Comparison of ENCODE assay signal across 11 cellular contexts in the genomic region with DNA sequence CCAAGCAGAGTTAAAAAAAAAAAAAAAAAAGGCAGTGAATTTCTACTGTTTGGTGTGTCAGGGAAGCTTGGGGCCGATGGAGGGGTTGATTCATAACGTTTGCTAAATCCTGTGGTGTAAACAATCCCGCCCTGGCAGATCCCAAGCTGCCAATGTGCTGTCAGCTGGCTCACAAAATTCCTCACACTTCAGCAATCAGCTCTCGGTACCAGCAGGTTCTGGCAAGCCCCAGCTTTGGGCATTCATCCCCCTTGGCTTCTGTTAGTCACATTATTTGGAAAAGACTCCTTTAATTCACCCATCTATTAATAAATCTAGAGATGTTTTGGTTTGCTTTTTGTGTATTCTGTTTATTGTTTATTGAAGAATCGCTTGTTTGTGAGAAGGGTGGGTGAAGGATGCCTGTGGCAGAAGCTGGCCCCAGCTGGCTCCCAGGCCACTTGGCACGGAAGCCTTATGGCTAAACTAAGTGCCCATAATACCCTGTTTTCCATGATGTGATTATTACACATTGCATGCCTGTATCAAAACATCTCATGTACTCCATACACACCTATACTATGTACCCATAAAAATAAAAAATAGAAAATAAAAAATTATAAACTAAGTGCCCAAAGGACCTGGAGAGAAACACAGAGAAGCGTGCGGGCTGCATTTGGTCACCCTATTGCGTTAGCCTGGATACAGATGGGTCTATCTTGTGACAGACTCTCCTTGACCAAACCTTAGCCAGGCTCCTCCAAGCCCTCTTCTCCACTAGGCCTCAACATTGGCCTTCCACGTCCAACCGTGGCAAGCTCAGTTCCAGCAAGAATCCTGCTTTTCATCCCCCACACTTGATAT.
DNase-seq lines count a peak whose midpoint lies in the region; ATAC-seq and TF ChIP-seq lines count a peak whose summit lies in the region.
"Had no signal": no experiment of that assay in that cellular context is flagged by ENCODE, and none has a peak within 500 bp of the region (broad histone marks: within the 10 kb centered on the region; RNA-seq: fewer than 3 reads in every experiment).

No MANE protein-coding gene starts in this region.

- H3K4me1 Mint-ChIP-seq in brain = peaks cover 67% of the 10 kb centered on the region
- H3K4me1 Mint-ChIP-seq in stimulated activated effector memory CD8-positive, alpha-beta T cell treated with anti-CD3 and anti-CD28 coated beads, Interleukin-12 subunit alpha, Interleukin-12 subunit beta, amount 100 ng/mL, for 72 hours = no peaks in the 10 kb centered on the region
- H3K4me1 Mint-ChIP-seq: activated CD4-positive, alpha-beta T cell treated with anti-CD3 and anti-CD28 coated beads, Interleukin-2, amount 10 ng/mL, durations not matched to agents 24 days and 14 days had no signal

- H3K9me3 ChIP-seq in sigmoid colon = no peaks in the 10 kb centered on the region

- peaks cover 42% of the 10 kb centered on the region for H3K36me3 Mint-ChIP-seq in brain
- H3K36me3 Mint-ChIP-seq in stimulated activated effector memory CD8-positive, alpha-beta T cell treated with anti-CD3 and anti-CD28 coated beads, Interleukin-12 subunit alpha, Interleukin-12 subunit beta, amount 100 ng/mL, for 72 hours = no peaks in the 10 kb centered on the region

- peak; percentile 77 for DNase-seq in ELR (ENCODE audit: low read depth)
- peak; percentile 70 for DNase-seq in left cardiac atrium
- DNase-seq in sigmoid colon = peak; percentile 75
- DNase-seq in RKO (ENCODE audit: low spot score) = no peak
- no peak for DNase-seq in stimulated activated effector memory CD8-positive, alpha-beta T cell treated with anti-CD3 and anti-CD28 coated beads, Interleukin-12 subunit alpha, Interleukin-12 subunit beta, amount 100 ng/mL, for 72 hours (ENCODE audit: low spot score in 2 of 2)
- no peak for DNase-seq in COR-L47 (lab: John Stamatoyannopoulos, UW)
- DNase-seq: activated CD4-positive, alpha-beta T cell treated with anti-CD3 and anti-CD28 coated beads, Interleukin-2, amount 10 ng/mL, durations not matched to agents 24 days and 14 days; brain microvascular endothelial cell; NCI-H1092 had no signal

- peaks cover 11% of the 10 kb centered on the region for H3K27me3 Mint-ChIP-seq in brain

- intact Hi-C loops in left cardiac atrium (cut with DNase I) (loop anchor here in 1 of 2 donors (2.0 kb wide), 1 partner anchor 70 kb away; no protein-coding TSS in a partner anchor), sigmoid colon (cut with DNase I) (no loop called here)

- TF ChIP-seq CTCF in brain (conservative IDR thresholded peaks at IDR 0.05) (no peak), sigmoid colon (IDR thresholded peaks at IDR 0.05) (no peak)

- no peak for TF ChIP-seq POLR2A in sigmoid colon (IDR thresholded peaks at IDR 0.05)

- H3K27ac ChIP-seq in sigmoid colon = peak overlapping the region; percentile 0 to 51 (median 46)
- H3K27ac ChIP-seq: brain microvascular endothelial cell had no signal

- WGBS in sigmoid colon, 2 donors = 77 to 84% methylated on average over 11 of the region's 11 CpGs

- no peaks in the 10 kb centered on the region for H3K27me3 ChIP-seq in sigmoid colon
- H3K27me3 ChIP-seq: brain microvascular endothelial cell had no signal

- peak overlapping the region; percentile 43 to 88 (median 81) for H3K27ac Mint-ChIP-seq in brain
- H3K27ac Mint-ChIP-seq in stimulated activated effector memory CD8-positive, alpha-beta T cell treated with anti-CD3 and anti-CD28 coated beads, Interleukin-12 subunit alpha, Interleukin-12 subunit beta, amount 100 ng/mL, for 72 hours = no peak overlapping the region
- H3K27ac Mint-ChIP-seq: activated CD4-positive, alpha-beta T cell treated with anti-CD3 and anti-CD28 coated beads, Interleukin-2, amount 10 ng/mL, durations not matched to agents 24 days and 14 days had no signal

- peaks cover 0 to 25% (median 3%) of the 10 kb centered on the region in 5 experiments for H3K9me3 Mint-ChIP-seq in brain
- H3K9me3 Mint-ChIP-seq in stimulated activated effector memory CD8-positive, alpha-beta T cell treated with anti-CD3 and anti-CD28 coated beads, Interleukin-12 subunit alpha, Interleukin-12 subunit beta, amount 100 ng/mL, for 72 hours = peaks cover 3% of the 10 kb centered on the region
- H3K9me3 Mint-ChIP-seq: activated CD4-positive, alpha-beta T cell treated with anti-CD3 and anti-CD28 coated beads, Interleukin-2, amount 10 ng/mL, durations not matched to agents 24 days and 14 days had no signal

- ATAC-seq in left cardiac atrium = peak; percentile 84 to 94
- no peak for ATAC-seq in stimulated activated effector memory CD8-positive, alpha-beta T cell treated with anti-CD3 and anti-CD28 coated beads, Interleukin-12 subunit alpha, Interleukin-12 subunit beta, amount 100 ng/mL, for 72 hours
- no peak for ATAC-seq in HG03521 (IDR thresholded peaks at IDR 0.05; ENCODE audit: unreplicated experiment)

- H3K4me3 ChIP-seq in sigmoid colon = no peak overlapping the region

- H3K36me3 ChIP-seq in sigmoid colon = no peaks in the 10 kb centered on the region
- H3K36me3 ChIP-seq: brain microvascular endothelial cell had no signal

- no peak for TF ChIP-seq EP300 in sigmoid colon (IDR thresholded peaks at IDR 0.05)

- H3K4me3 Mint-ChIP-seq in brain = peak overlapping the region in 1 of 5 experiments; percentile 44
- H3K4me3 Mint-ChIP-seq in stimulated activated effector memory CD8-positive, alpha-beta T cell treated with anti-CD3 and anti-CD28 coated beads, Interleukin-12 subunit alpha, Interleukin-12 subunit beta, amount 100 ng/mL, for 72 hours = no peak overlapping the region
- H3K4me3 Mint-ChIP-seq: activated CD4-positive, alpha-beta T cell treated with anti-CD3 and anti-CD28 coated beads, Interleukin-2, amount 10 ng/mL, durations not matched to agents 24 days and 14 days had no signal

- H3K4me1 ChIP-seq in sigmoid colon = peaks cover 0 to 55% (median 44%) of the 10 kb centered on the region in 4 donors

Comparison
In these comparisons a context has a peak if more than half of its experiments do, and no peak if none do; other contexts are left out.
1. DNase-seq: peak in ELR (single experiment), left cardiac atrium (single experiment) and sigmoid colon (single experiment); none in RKO (single experiment), stimulated activated effector memory CD8-positive, alpha-beta T cell treated with anti-CD3 and anti-CD28 coated beads, Interleukin-12 subunit alpha, Interleukin-12 subunit beta, amount 100 ng/mL, for 72 hours (0 of 2) and COR-L47 (single experiment).
2. ATAC-seq: peak in left cardiac atrium (2 of 2); none in stimulated activated effector memory CD8-positive, alpha-beta T cell treated with anti-CD3 and anti-CD28 coated beads, Interleukin-12 subunit alpha, Interleukin-12 subunit beta, amount 100 ng/mL, for 72 hours (single experiment) and HG03521 (single experiment).